ENCODE assay signal across 1 cellular context in the genomic region with DNA sequence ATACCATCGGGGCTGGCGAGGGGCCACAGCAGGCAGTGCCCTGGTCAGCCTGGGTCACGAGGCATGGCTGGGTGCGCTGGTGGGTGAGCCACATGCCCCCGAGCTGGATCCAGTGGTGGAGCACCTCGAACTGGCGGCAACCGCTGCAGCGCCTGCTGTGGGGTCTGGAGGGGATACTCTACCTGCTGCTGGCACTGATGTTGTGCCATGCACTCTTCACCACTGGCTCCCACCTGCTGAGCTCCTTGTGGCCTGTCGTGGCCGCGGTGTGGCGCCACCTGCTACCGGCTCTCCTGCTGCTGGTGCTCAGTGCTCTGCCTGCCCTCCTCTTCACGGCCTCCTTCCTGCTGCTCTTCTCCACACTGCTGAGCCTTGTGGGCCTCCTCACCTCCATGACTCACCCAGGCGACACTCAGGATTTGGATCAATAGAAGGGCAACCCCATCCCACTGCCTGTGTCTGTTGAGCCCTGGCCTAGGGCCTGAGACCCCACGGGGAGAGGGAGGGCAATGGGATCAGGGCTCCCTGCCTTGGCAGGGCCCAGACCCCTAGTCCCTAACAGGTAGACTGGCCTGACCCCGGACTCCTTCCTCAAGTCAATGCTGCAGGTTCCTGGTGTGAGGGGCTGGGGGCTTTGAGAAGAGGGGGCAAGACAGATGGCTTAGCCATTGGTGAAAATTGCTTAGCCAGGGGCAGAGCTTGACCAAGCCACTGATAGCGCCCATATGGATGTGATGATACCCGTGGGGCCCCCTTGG.
TF ChIP-seq lines count a peak whose summit lies in the region.

No MANE protein-coding gene starts in this region.

TF ChIP-seq in GM12878, 131 proteins besides CTCF, POLR2A, EP300 and RAD21:
- TF ChIP-seq PAX5 (IDR thresholded peaks at IDR 0.05; ENCODE audit: borderline replicate concordance, low read depth, low read length) (no peak), TARDBP (IDR thresholded peaks at IDR 0.05; ENCODE audit: borderline replicate concordance) (no peak), STAT1 (conservative IDR thresholded peaks at IDR 0.05) (no peak), ESRRA (IDR thresholded peaks at IDR 0.05; ENCODE audit: low read length) (no peak), DPF2 (IDR thresholded peaks at IDR 0.05) (no peak), PML (IDR thresholded peaks at IDR 0.05; ENCODE audit: low read length) (no peak), BHLHE40 (IDR thresholded peaks at IDR 0.05; ENCODE audit: borderline replicate concordance in 1 of 2, low read depth in 2 of 2, low read length in 1 of 2) (no peak), CHD4 (IDR thresholded peaks at IDR 0.05) (no peak), NR2C2 (IDR thresholded peaks at IDR 0.05; ENCODE audit: borderline replicate concordance, control insufficient read depth, insufficient read length, low read depth) (no peak), MEF2A (IDR thresholded peaks at IDR 0.05; ENCODE audit: insufficient read depth, low read depth, low read length) (no peak), CHD1 (IDR thresholded peaks at IDR 0.05; ENCODE audit: low read depth, low read length) (no peak)
- TF ChIP-seq, protein P1, sequence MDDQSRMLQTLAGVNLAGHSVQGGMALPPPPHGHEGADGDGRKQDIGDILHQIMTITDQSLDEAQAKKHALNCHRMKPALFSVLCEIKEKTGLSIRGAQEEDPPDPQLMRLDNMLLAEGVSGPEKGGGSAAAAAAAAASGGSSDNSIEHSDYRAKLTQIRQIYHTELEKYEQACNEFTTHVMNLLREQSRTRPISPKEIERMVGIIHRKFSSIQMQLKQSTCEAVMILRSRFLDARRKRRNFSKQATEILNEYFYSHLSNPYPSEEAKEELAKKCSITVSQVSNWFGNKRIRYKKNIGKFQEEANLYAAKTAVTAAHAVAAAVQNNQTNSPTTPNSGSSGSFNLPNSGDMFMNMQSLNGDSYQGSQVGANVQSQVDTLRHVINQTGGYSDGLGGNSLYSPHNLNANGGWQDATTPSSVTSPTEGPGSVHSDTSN (IDR thresholded peaks at IDR 0.05; ENCODE audit: insufficient replicate concordance, low read depth, low read length) = no peak
- TF ChIP-seq, protein P2, sequence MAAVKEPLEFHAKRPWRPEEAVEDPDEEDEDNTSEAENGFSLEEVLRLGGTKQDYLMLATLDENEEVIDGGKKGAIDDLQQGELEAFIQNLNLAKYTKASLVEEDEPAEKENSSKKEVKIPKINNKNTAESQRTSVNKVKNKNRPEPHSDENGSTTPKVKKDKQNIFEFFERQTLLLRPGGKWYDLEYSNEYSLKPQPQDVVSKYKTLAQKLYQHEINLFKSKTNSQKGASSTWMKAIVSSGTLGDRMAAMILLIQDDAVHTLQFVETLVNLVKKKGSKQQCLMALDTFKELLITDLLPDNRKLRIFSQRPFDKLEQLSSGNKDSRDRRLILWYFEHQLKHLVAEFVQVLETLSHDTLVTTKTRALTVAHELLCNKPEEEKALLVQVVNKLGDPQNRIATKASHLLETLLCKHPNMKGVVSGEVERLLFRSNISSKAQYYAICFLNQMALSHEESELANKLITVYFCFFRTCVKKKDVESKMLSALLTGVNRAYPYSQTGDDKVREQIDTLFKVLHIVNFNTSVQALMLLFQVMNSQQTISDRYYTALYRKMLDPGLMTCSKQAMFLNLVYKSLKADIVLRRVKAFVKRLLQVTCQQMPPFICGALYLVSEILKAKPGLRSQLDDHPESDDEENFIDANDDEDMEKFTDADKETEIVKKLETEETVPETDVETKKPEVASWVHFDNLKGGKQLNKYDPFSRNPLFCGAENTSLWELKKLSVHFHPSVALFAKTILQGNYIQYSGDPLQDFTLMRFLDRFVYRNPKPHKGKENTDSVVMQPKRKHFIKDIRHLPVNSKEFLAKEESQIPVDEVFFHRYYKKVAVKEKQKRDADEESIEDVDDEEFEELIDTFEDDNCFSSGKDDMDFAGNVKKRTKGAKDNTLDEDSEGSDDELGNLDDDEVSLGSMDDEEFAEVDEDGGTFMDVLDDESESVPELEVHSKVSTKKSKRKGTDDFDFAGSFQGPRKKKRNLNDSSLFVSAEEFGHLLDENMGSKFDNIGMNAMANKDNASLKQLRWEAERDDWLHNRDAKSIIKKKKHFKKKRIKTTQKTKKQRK (IDR thresholded peaks at IDR 0.05; ENCODE audit: low read depth, low read length) = no peak
